9 cellular contexts compared by ENCODE assay signal in genomic region chr9:113516840-113517577, GRCh38. TPM values are rescaled to one million over a fixed set of nuclear protein-coding genes. Genes with fewer than 3 reads are reported as not detected.
DNase-seq lines count a peak whose midpoint lies in the region; TF ChIP-seq lines count a peak whose summit lies in the region.
"Had no signal": no experiment of that assay in that cellular context is flagged by ENCODE, and none has a peak within 500 bp of the region (broad histone marks: within the 10 kb centered on the region; RNA-seq: fewer than 3 reads in every experiment).

No MANE protein-coding gene starts in this region.

- H3K36me3 ChIP-seq in neural progenitor cell (no peaks in the 10 kb centered on the region), breast epithelium (no peaks in the 10 kb centered on the region)

- H3K27ac Mint-ChIP-seq in activated T-helper 1 cell treated with anti-CD3 and anti-CD28 coated beads, Interleukin-12 subunit alpha, Interleukin-12 subunit beta, Interleukin-2, Interleukin-4 antibody, amounts not matched to agents 30 ng/mL and 10 ng/mL and 1 ng/mL, durations not matched to agents 14 hours and 24 hours and 36 hours, result peak overlapping the region; percentile 85
- peak overlapping the region; percentile 42 for H3K27ac Mint-ChIP-seq in neural progenitor cell

- H3K4me3 ChIP-seq in GM12875 (ENCODE audit: low read depth, low read length) (peak overlapping the region; percentile 62), neural progenitor cell (no peak overlapping the region), breast epithelium (no peak overlapping the region)

- H3K27me3 Mint-ChIP-seq in activated T-helper 1 cell treated with anti-CD3 and anti-CD28 coated beads, Interleukin-12 subunit alpha, Interleukin-12 subunit beta, Interleukin-2, Interleukin-4 antibody, amounts not matched to agents 30 ng/mL and 10 ng/mL and 1 ng/mL, durations not matched to agents 14 hours and 24 hours and 36 hours (ENCODE audit: insufficient read depth), result no peaks in the 10 kb centered on the region
- peaks cover 7% of the 10 kb centered on the region for H3K27me3 Mint-ChIP-seq in neural progenitor cell (ENCODE audit: insufficient read depth, low read depth)

- no peak overlapping the region for H3K9ac ChIP-seq in neural progenitor cell

- H3K4me1 Mint-ChIP-seq in activated T-helper 1 cell treated with anti-CD3 and anti-CD28 coated beads, Interleukin-12 subunit alpha, Interleukin-12 subunit beta, Interleukin-2, Interleukin-4 antibody, amounts not matched to agents 30 ng/mL and 10 ng/mL and 1 ng/mL, durations not matched to agents 14 hours and 24 hours and 36 hours (ENCODE audit: low read depth), result peaks cover 82% of the 10 kb centered on the region
- H3K4me1 Mint-ChIP-seq in neural progenitor cell, result peaks cover 57% of the 10 kb centered on the region

- peak overlapping the region; percentile 95 for H3K4me3 Mint-ChIP-seq in activated T-helper 1 cell treated with anti-CD3 and anti-CD28 coated beads, Interleukin-12 subunit alpha, Interleukin-12 subunit beta, Interleukin-2, Interleukin-4 antibody, amounts not matched to agents 30 ng/mL and 10 ng/mL and 1 ng/mL, durations not matched to agents 14 hours and 24 hours and 36 hours
- no peak overlapping the region for H3K4me3 Mint-ChIP-seq in neural progenitor cell

- H3F3A ChIP-seq in neural progenitor cell (ENCODE audit: low read depth), result peaks cover 3% of the 10 kb centered on the region

- no peaks in the 10 kb centered on the region for H4K20me1 ChIP-seq in neural progenitor cell (ENCODE audit: low read depth)

- H3K27ac ChIP-seq in neural progenitor cell (no peak overlapping the region), breast epithelium (no peak overlapping the region)
- H3K27ac ChIP-seq: HL-60 had no signal

- no peak overlapping the region for H3K4me2 ChIP-seq in neural progenitor cell

- peak; percentile 45 for DNase-seq in H4 (ENCODE audit: low spot score)
- DNase-seq in NCI-H82 treated with DMSO at 0.1 percent for 48 hours (lab: John Stamatoyannopoulos, UW; ENCODE audit: unreplicated experiment), result peak; percentile 0
- peak; percentile 67 for DNase-seq in activated T-helper 1 cell treated with anti-CD3 and anti-CD28 coated beads, Interleukin-12 subunit alpha, Interleukin-12 subunit beta, Interleukin-2, Interleukin-4 antibody, amounts not matched to agents 30 ng/mL and 10 ng/mL and 1 ng/mL, durations not matched to agents 14 hours and 24 hours and 36 hours (ENCODE audit: low spot score)
- peak; percentile 26 for DNase-seq in neural progenitor cell (ENCODE audit: low spot score)
- no peak for DNase-seq in putamen (ENCODE audit: low spot score)
- DNase-seq in NCI-H1105 treated with DMSO at 0.1 percent for 48 hours (lab: John Stamatoyannopoulos, UW), result no peak
- no peak for DNase-seq in breast epithelium (ENCODE audit: low spot score in 2 of 2)

- no peaks in the 10 kb centered on the region for H3K27me3 ChIP-seq in neural progenitor cell
- no peaks in the 10 kb centered on the region for H3K27me3 ChIP-seq in breast epithelium

- TF ChIP-seq POLR2A in breast epithelium (IDR thresholded peaks at IDR 0.05), result no peak

- H3K4me1 ChIP-seq in neural progenitor cell (peaks cover 8% of the 10 kb centered on the region), breast epithelium (no peaks in the 10 kb centered on the region)

- no peak overlapping the region for H2AFZ ChIP-seq in neural progenitor cell (replicated peaks)

- no peaks in the 10 kb centered on the region for H3K9me3 Mint-ChIP-seq in activated T-helper 1 cell treated with anti-CD3 and anti-CD28 coated beads, Interleukin-12 subunit alpha, Interleukin-12 subunit beta, Interleukin-2, Interleukin-4 antibody, amounts not matched to agents 30 ng/mL and 10 ng/mL and 1 ng/mL, durations not matched to agents 14 hours and 24 hours and 36 hours
- no peaks in the 10 kb centered on the region for H3K9me3 Mint-ChIP-seq in neural progenitor cell

- H3K36me3 Mint-ChIP-seq in activated T-helper 1 cell treated with anti-CD3 and anti-CD28 coated beads, Interleukin-12 subunit alpha, Interleukin-12 subunit beta, Interleukin-2, Interleukin-4 antibody, amounts not matched to agents 30 ng/mL and 10 ng/mL and 1 ng/mL, durations not matched to agents 14 hours and 24 hours and 36 hours (ENCODE audit: low read depth), result peaks cover 32% of the 10 kb centered on the region
- H3K36me3 Mint-ChIP-seq in neural progenitor cell, result peaks cover 10% of the 10 kb centered on the region

- H3K9me3 ChIP-seq in neural progenitor cell (ENCODE audit: low read depth), result no peaks in the 10 kb centered on the region
- no peaks in the 10 kb centered on the region for H3K9me3 ChIP-seq in breast epithelium

- TF ChIP-seq CTCF in GM12875 (IDR thresholded peaks at IDR 0.05; ENCODE audit: borderline replicate concordance, insufficient read depth, low read depth, low read length) (no peak), neural progenitor cell (IDR thresholded peaks at IDR 0.05) (no peak), breast epithelium (IDR thresholded peaks at IDR 0.05) (no peak)

- H3K79me2 ChIP-seq in neural progenitor cell (ENCODE audit: low read depth), result no peaks in the 10 kb centered on the region

- intact Hi-C loops in activated T-helper 1 cell treated with anti-CD3 and anti-CD28 coated beads, Interleukin-12 subunit alpha, Interleukin-12 subunit beta, Interleukin-2, Interleukin-4 antibody, amounts not matched to agents 30 ng/mL and 10 ng/mL and 1 ng/mL, durations not matched to agents 14 hours and 24 hours and 36 hours (cut with micrococcal nuclease), result loop anchor here (1.0 to 10.0 kb wide), 9 partner anchors 62 to 1482 kb away; partner anchors contain the start of genes AKNA, C9orf43, CDC26 and FKBP15
- intact Hi-C loops in breast epithelium (cut with DNase I; ENCODE audit: low total_unique reads), result no loop called here

RNA-seq across cellular contexts. Expression of gene RGS3, which starts 53.5 kb away (rescaled TPM):
- 36.4 and 37.1 TPM in 2 replicates for total RNA-seq in H4 (2014; rRNA removed; shearing (Covaris generic))
- 122 and 128 TPM in 2 replicates for total RNA-seq in activated T-helper 1 cell treated with anti-CD3 and anti-CD28 coated beads, Interleukin-12 subunit alpha, Interleukin-12 subunit beta, Interleukin-2, Interleukin-4 antibody, amounts not matched to agents 30 ng/mL and 10 ng/mL and 1 ng/mL, durations not matched to agents 14 hours and 24 hours and 36 hours
- total RNA-seq in neural progenitor cell (ENCODE audit: low replicate concordance) (30.3 and 39.9 TPM in 2 replicates), breast epithelium (10 to 100 TPM; 31.7 to 49.0 (median 35.4) TPM)

Comparison
In these comparisons a context has a peak if more than half of its experiments do, and no peak if none do; other contexts are left out.
1. DNase-seq: peak in H4 (single experiment), NCI-H82 treated with DMSO at 0.1 percent for 48 hours (single experiment), activated T-helper 1 cell treated with anti-CD3 and anti-CD28 coated beads, Interleukin-12 subunit alpha, Interleukin-12 subunit beta, Interleukin-2, Interleukin-4 antibody, amounts not matched to agents 30 ng/mL and 10 ng/mL and 1 ng/mL, durations not matched to agents 14 hours and 24 hours and 36 hours (single experiment) and neural progenitor cell (single experiment); none in putamen (single experiment), NCI-H1105 treated with DMSO at 0.1 percent for 48 hours (single experiment) and breast epithelium (0 of 2).